ENCODE assay signal across 2 cellular contexts in genomic region chr7:93544686-93545085, GRCh38.
TF ChIP-seq lines count a peak whose summit lies in the region.

No MANE protein-coding gene starts in this region.

TF ChIP-seq in GM23338, 12 proteins besides CTCF, POLR2A, EP300 and RAD21:
- TF ChIP-seq ETS1 (IDR thresholded peaks at IDR 0.05): no peak
- TF ChIP-seq JUNB (IDR thresholded peaks at IDR 0.05; ENCODE audit: unreplicated experiment): no peak
- TF ChIP-seq REST (IDR thresholded peaks at IDR 0.05; ENCODE audit: unreplicated experiment): no peak
- TF ChIP-seq EZH2 (IDR thresholded peaks at IDR 0.05; ENCODE audit: low read depth, unreplicated experiment): no peak
- TF ChIP-seq ZNF462 (CRISPR knock-in tag; IDR thresholded peaks at IDR 0.05): no peak
- TF ChIP-seq ZNF114 (CRISPR knock-in tag; IDR thresholded peaks at IDR 0.05): no peak
- TF ChIP-seq NANOG (IDR thresholded peaks at IDR 0.05; ENCODE audit: borderline replicate concordance): no peak
- no peak for TF ChIP-seq POLR2AphosphoS5 (IDR thresholded peaks at IDR 0.05; ENCODE audit: low read depth)
- no peak for TF ChIP-seq ZNF331 (CRISPR knock-in tag; IDR thresholded peaks at IDR 0.05; ENCODE audit: low read depth)
- TF ChIP-seq STAT1 (IDR thresholded peaks at IDR 0.05; ENCODE audit: unreplicated experiment): no peak
- TF ChIP-seq CREB1 (CRISPR knock-in tag; IDR thresholded peaks at IDR 0.05; ENCODE audit: low read depth): no peak

TF ChIP-seq in H1, 55 proteins besides CTCF, POLR2A, EP300 and RAD21:
- TF ChIP-seq SAP30 (IDR thresholded peaks at IDR 0.05; ENCODE audit: insufficient read depth, insufficient replicate concordance, low read length) (no peak), TCF12 (IDR thresholded peaks at IDR 0.05; ENCODE audit: low read depth, low read length) (no peak), FOSL1 (IDR thresholded peaks at IDR 0.05; ENCODE audit: insufficient read depth, low read depth, low read length) (no peak), CHD7 (IDR thresholded peaks at IDR 0.05; ENCODE audit: insufficient replicate concordance, low read length) (no peak), SP4 (IDR thresholded peaks at IDR 0.05; ENCODE audit: low read length) (no peak), ASH2L (IDR thresholded peaks at IDR 0.05; ENCODE audit: low read length) (no peak), RNF2 (IDR thresholded peaks at IDR 0.05; ENCODE audit: borderline replicate concordance, low read depth, low read length, missing control alignments, poor library complexity, severe bottlenecking) (no peak), SRF (IDR thresholded peaks at IDR 0.05; ENCODE audit: low read depth, low read length) (no peak), E2F6 (IDR thresholded peaks at IDR 0.05) (no peak), KDM4A (IDR thresholded peaks at IDR 0.05; ENCODE audit: low read depth, low read length, severe bottlenecking) (no peak)
